In the genomic region with DNA sequence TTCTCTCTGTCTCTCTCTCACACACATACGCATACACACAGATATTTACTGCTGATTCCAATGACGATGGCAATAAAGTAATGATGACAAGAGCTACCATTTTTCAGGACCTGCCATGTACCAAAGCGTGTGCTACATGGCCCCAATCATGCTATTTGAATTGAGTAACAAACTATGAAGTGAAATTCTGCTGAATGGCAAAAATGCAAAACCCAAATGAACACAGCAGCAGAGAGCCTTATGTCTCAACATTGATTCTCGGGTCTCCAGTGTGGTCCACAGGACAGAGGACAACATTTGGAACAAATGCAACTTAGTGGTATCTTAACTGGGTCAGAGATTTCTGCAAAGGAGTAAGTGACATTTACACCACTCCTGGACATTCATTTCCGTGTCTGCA, we compare ENCODE assay signal across 33 cellular contexts.
"Had no signal": no experiment of that assay in that cellular context is flagged by ENCODE, and none has a peak within 500 bp of the region (broad histone marks: within the 10 kb centered on the region; RNA-seq: fewer than 3 reads in every experiment).

No MANE protein-coding gene starts in this region.

- H3K27me3 ChIP-seq: adrenal gland, body of pancreas, brain microvascular endothelial cell, breast epithelium had no signal

- H3K27ac ChIP-seq: adrenal gland, body of pancreas, brain microvascular endothelial cell, breast epithelium, VCaP had no signal

- ATAC-seq: activated CD8-positive, alpha-beta T cell treated with anti-CD3 and anti-CD28 coated beads for 36 hours; activated naive CD4-positive, alpha-beta T cell treated with anti-CD3 and anti-CD28 coated beads, Interleukin-2, amount 50 U/mL, for 72 hours; activated T-cell treated with anti-CD3 and anti-CD28 coated beads, Interleukin-2, amount 50 U/mL, for 4 hours; activated T-cell treated with anti-CD3 and anti-CD28 coated beads, Interleukin-2, amount 50 U/mL, for 72 hours; activated T-helper 17 cell treated with anti-CD3 and anti-CD28 coated beads, Interleukin-2, amount 50 U/mL, for 72 hours; body of pancreas had no signal

- H3K4me1 ChIP-seq: body of pancreas, breast epithelium had no signal

- H3K9me3 ChIP-seq: adrenal gland, body of pancreas, breast epithelium had no signal

- FAIRE-seq: astrocyte, TTC549 had no signal

- DNase-seq: activated B cell treated with CpG ODN at 0.5 μM for 24 hours; activated CD4-positive, alpha-beta memory T cell treated with anti-CD3 and anti-CD28 coated beads for 36 hours; activated CD4-positive, alpha-beta T cell treated with anti-CD3 and anti-CD28 coated beads for 4 hours; activated CD4-positive, alpha-beta T cell treated with anti-CD3 and anti-CD28 coated beads, Interleukin-2, amount 10 ng/mL, durations not matched to agents 24 days and 14 days; activated CD4-positive, alpha-beta T cell treated with anti-CD3 and anti-CD28 coated beads, Interleukin-2, amount 50 U/mL, for 1 hour; activated CD4-positive, alpha-beta T cell treated with anti-CD3 and anti-CD28 coated beads, Interleukin-2, amount 50 U/mL, for 4 hours; activated CD4-positive, CD25-positive, alpha-beta regulatory T cell treated with anti-CD3 and anti-CD28 coated beads, Interleukin-2, amount 50 U/mL, for 72 hours; activated CD8-positive, alpha-beta memory T cell treated with anti-CD3 and anti-CD28 coated beads, Interleukin-2, amount 50 U/mL, for 4 hours; activated CD8-positive, alpha-beta T cell treated with anti-CD3 and anti-CD28 coated beads for 36 hours; activated effector memory CD4-positive, alpha-beta T cell treated with anti-CD3 and anti-CD28 coated beads, Interleukin-2, amount 50 U/mL, for 16 hours; activated gamma-delta T cell treated with Interleukin-2 at 50 U/mL for 16 hours; activated naive CD4-positive, alpha-beta T cell; activated naive CD4-positive, alpha-beta T cell treated with anti-CD3 and anti-CD28 coated beads for 36 hours; activated naive CD4-positive, alpha-beta T cell treated with anti-CD3 and anti-CD28 coated beads, Interleukin-2, amount 50 U/mL, for 16 hours; activated naive CD8-positive, alpha-beta T cell treated with anti-CD3 and anti-CD28 coated beads for 36 hours; activated T-cell treated with anti-CD3 and anti-CD28 coated beads for 4 hours; activated T-cell treated with anti-CD3 and anti-CD28 coated beads, Interleukin-2, amount 50 U/mL, for 1 hour; activated T-cell treated with anti-CD3 and anti-CD28 coated beads, Interleukin-2, amount 50 U/mL, for 4 hours; activated T-cell treated with anti-CD3 and anti-CD28 coated beads, Interleukin-2, amount 50 U/mL, for 72 hours; adrenal gland; amniotic stem cell; aorta; body of pancreas; brain microvascular endothelial cell; central memory CD4-positive, alpha-beta T cell; T-helper 2 cell; T-helper 9 cell had no signal

- H3K4me3 ChIP-seq: adrenal gland, body of pancreas, breast epithelium had no signal

- H3K36me3 ChIP-seq: adrenal gland, brain microvascular endothelial cell, breast epithelium had no signal
